In genomic region chr16:82585675-82586074, GRCh38 we compare ENCODE assay signal across 24 cellular contexts. TPM values are rescaled to one million over a fixed set of nuclear protein-coding genes. Genes with fewer than 3 reads are reported as not detected.
DNase-seq lines count a peak whose midpoint lies in the region; ATAC-seq and TF ChIP-seq lines count a peak whose summit lies in the region.
"Had no signal": no experiment of that assay in that cellular context is flagged by ENCODE, and none has a peak within 500 bp of the region (broad histone marks: within the 10 kb centered on the region; RNA-seq: fewer than 3 reads in every experiment).

No MANE protein-coding gene starts in this region.

- H3K9me3 ChIP-seq in SJSA1 (replicated peaks) (0 out of 2 replicates have a peak, but pooled peaks cover 5% of the 10 kb centered on the region), gastrocnemius medialis (no peaks in the 10 kb centered on the region), heart left ventricle (no peaks in the 10 kb centered on the region)
- H3K9me3 ChIP-seq: ascending aorta, SJCRH30, suprapubic skin had no signal

- H3K4me3 ChIP-seq in SJSA1 (no peak overlapping the region), fibroblast of pulmonary artery (replicated peaks; ENCODE audit: low read depth, low read length) (no peak overlapping the region), gastrocnemius medialis (no peak overlapping the region), heart left ventricle (no peak overlapping the region)
- H3K4me3 ChIP-seq: ascending aorta, SJCRH30, suprapubic skin had no signal

- H3K27ac ChIP-seq in SJSA1, result peak overlapping the region; percentile 82
- H3K27ac ChIP-seq in gastrocnemius medialis, result peak overlapping the region in 3 of 4 donors; percentile 76 to 89 (median 84)
- H3K27ac ChIP-seq in heart left ventricle, result peak overlapping the region in 1 of 12 donors; percentile 64
- H3K27ac ChIP-seq: ascending aorta, foreskin keratinocyte, SJCRH30, suprapubic skin had no signal

- no peak for TF ChIP-seq CTCF in fibroblast of pulmonary artery (IDR thresholded peaks at IDR 0.05; ENCODE audit: low read length, missing control alignments)
- TF ChIP-seq CTCF in gastrocnemius medialis (IDR thresholded peaks at IDR 0.05 in 4 of 5, conservative IDR thresholded peaks at IDR 0.05 in 1 of 5), result no peak
- no peak for TF ChIP-seq CTCF in heart left ventricle (IDR thresholded peaks at IDR 0.05)

- no peaks in the 10 kb centered on the region for H3K27me3 ChIP-seq in SJSA1 (replicated peaks)
- H3K27me3 ChIP-seq in gastrocnemius medialis, result no peaks in the 10 kb centered on the region
- H3K27me3 ChIP-seq in heart left ventricle, result no peaks in the 10 kb centered on the region
- H3K27me3 ChIP-seq: ascending aorta, SJCRH30, suprapubic skin had no signal

- intact Hi-C loops in gastrocnemius medialis (cut with DNase I; ENCODE audit: low total_unique reads), result loop anchor here (2.0 to 10.0 kb wide), 2 partner anchors 47 to 299 kb away; no protein-coding TSS in a partner anchor
- intact Hi-C loops in heart left ventricle (cut with DNase I), result loop anchor here in 5 of 10 donors (10.0 kb wide), 3 partner anchors 131 to 321 kb away; no protein-coding TSS in a partner anchor
- intact Hi-C loops in left colon (cut with DNase I, micrococcal nuclease), result no loop called here

- in situ Hi-C loops in gastrocnemius medialis (cut with MboI; ENCODE audit: low sequenced_read_pairs in 4 of 4), result loop anchor here in 1 of 4 donors (25.0 kb wide), 1 partner anchor 323 kb away; no protein-coding TSS in a partner anchor

- 74 to 83% (median 78%) methylated on average over 6 of the region's 6 CpGs for WGBS in heart left ventricle, 4 donors

- H3K4me1 ChIP-seq in SJSA1 (replicated peaks) (peaks cover 43% of the 10 kb centered on the region), gastrocnemius medialis (peaks cover 5 to 20% of the 10 kb centered on the region in 2 donors), heart left ventricle (peaks cover 0 to 7% (median 0%) of the 10 kb centered on the region in 12 donors)
- H3K4me1 ChIP-seq: ascending aorta, foreskin keratinocyte, SJCRH30, suprapubic skin had no signal

- no peaks in the 10 kb centered on the region for H3K36me3 ChIP-seq in SJSA1
- H3K36me3 ChIP-seq in gastrocnemius medialis, result no peaks in the 10 kb centered on the region
- no peaks in the 10 kb centered on the region for H3K36me3 ChIP-seq in heart left ventricle
- H3K36me3 ChIP-seq: ascending aorta, SJCRH30, suprapubic skin had no signal

- DNase-seq in EH (ENCODE audit: low read depth) (peak; percentile 78), SJSA1 (ENCODE audit: low read depth in 1 of 2, low spot score in 2 of 2) (peak; percentile 91 to 94), fibroblast of pulmonary artery (ENCODE audit: low read depth) (peak; percentile 20), gastrocnemius medialis (no peak), cerebellar cortex (ENCODE audit: low spot score) (no peak), heart left ventricle (no peak), left colon (no peak), cortex of kidney (lab: John Stamatoyannopoulos, UW) (no peak)
- DNase-seq: activated CD8-positive, alpha-beta T cell treated with anti-CD3 and anti-CD28 coated beads for 36 hours; activated naive CD4-positive, alpha-beta T cell treated with anti-CD3 and anti-CD28 coated beads, Interleukin-2, amount 10 ng/mL, durations not matched to agents 7 days and 5 days; activated T-cell treated with anti-CD3 and anti-CD28 coated beads, Interleukin-2, amount 50 U/mL, for 24 hours; DMS79 treated with DMSO at 0.1 percent for 48 hours; H9; NCI-H146; NCI-H2171 treated with DMSO at 0.1 percent for 48 hours; NCI-H774; nephron progenitor cell; SJCRH30; T-helper 2 cell had no signal

- TF ChIP-seq POLR2A in gastrocnemius medialis (IDR thresholded peaks at IDR 0.05) (no peak), heart left ventricle (IDR thresholded peaks at IDR 0.05) (no peak)

- ATAC-seq in gastrocnemius medialis (no peak), heart left ventricle (no peak), left colon (no peak)
- ATAC-seq: activated CD8-positive, alpha-beta T cell treated with anti-CD3 and anti-CD28 coated beads for 36 hours; foreskin keratinocyte; left lobe of liver; WTC11 had no signal

RNA-seq across cellular contexts. Expression of gene CDH13, which starts 41.1 kb away (rescaled TPM):
- total RNA-seq in SJSA1 (2014; rRNA removed; shearing (Covaris generic)), result 60.7 and 62.5 TPM in 2 replicates
- total RNA-seq in gastrocnemius medialis, result 10 to 100 TPM in 3 of 4 donors, 1 to 10 TPM in 1; 5.8 to 36.7 (median 20.4) TPM
- 100 to 1,000 TPM; 101 to 172 (median 139) TPM for total RNA-seq in heart left ventricle
- 10 to 100 TPM; 15.0 to 99.4 TPM for polyA plus RNA-seq in heart left ventricle
- total RNA-seq in left colon, result 1 to 10 TPM; 4.1 to 7.1 TPM
- total RNA-seq: activated CD8-positive, alpha-beta T cell treated with anti-CD3 and anti-CD28 coated beads for 36 hours had no signal

Comparison
In these comparisons a context has a peak if more than half of its experiments do, and no peak if none do; other contexts are left out.
1. DNase-seq: peak in EH (single experiment), SJSA1 (2 of 2) and fibroblast of pulmonary artery (single experiment); none in gastrocnemius medialis (0 of 2), cerebellar cortex (single experiment), heart left ventricle (0 of 5), left colon (0 of 2) and cortex of kidney (single experiment).